In genomic region chr2:231198291-231199173, GRCh38 we compare ENCODE assay signal across 8 cellular contexts. TPM values are rescaled to one million over a fixed set of nuclear protein-coding genes. Genes with fewer than 3 reads are reported as not detected.
DNase-seq lines count a peak whose midpoint lies in the region; ATAC-seq, FAIRE-seq and TF ChIP-seq lines count a peak whose summit lies in the region.

ARMC9 (plus strand) TSS chr2:231198631; CDS start chr2:231206239, 7,608 bp downstream.

- H3K18ac ChIP-seq in neuronal stem cell (ENCODE audit: low read length) = peak within 1 kb of the TSS; percentile 98

- peaks cover 26% of the 10 kb centered on the region for H3K36me3 Mint-ChIP-seq in GM23338 (ENCODE audit: low read depth)

- H2BK15ac ChIP-seq in neuronal stem cell (ENCODE audit: low read length) = no peak within 1 kb of the TSS

- H3K27me3 Mint-ChIP-seq in GM23338 (ENCODE audit: insufficient read depth, low read depth, poor library complexity) = peaks cover 5% of the 10 kb centered on the region

- DNase-seq in GM23338 (ENCODE audit: low spot score) = peak; percentile 90
- peak; percentile 94 for DNase-seq in Karpas-422
- peak; percentile 64 to 87 for DNase-seq in SJSA1 (ENCODE audit: low read depth in 1 of 2, low spot score in 2 of 2)
- DNase-seq in activated naive CD4-positive, alpha-beta T cell (lab: John Stamatoyannopoulos, UW) = peak; percentile 28 to 56 (median 34)
- DNase-seq in frontal cortex (ENCODE audit: low spot score in 2 of 2) = peak; percentile 83 to 87
- peak; percentile 77 for DNase-seq in neuronal stem cell (ENCODE audit: low spot score)

- peaks cover 11% of the 10 kb centered on the region for H3F3A ChIP-seq in GM23338 (replicated peaks; ENCODE audit: low read depth)

- H2AFZ ChIP-seq in GM23338 (peak within 1 kb of the TSS; percentile 94), Karpas-422 (ENCODE audit: low read length) (peak within 1 kb of the TSS; percentile 93), neuronal stem cell (ENCODE audit: low read length) (peak within 1 kb of the TSS; percentile 96)

- no peak within 1 kb of the TSS for H3K14ac ChIP-seq in neuronal stem cell (ENCODE audit: low read length)

- H2BK5ac ChIP-seq in neuronal stem cell (ENCODE audit: low read length) = peak within 1 kb of the TSS; percentile 87

- no peak for FAIRE-seq in frontal cortex (lab: Jason Lieb, UNC)

- no CpG with 5 or more reads among the region's 83 CpGs for WGBS in neuronal stem cell (ENCODE audit: extremely low coverage in 2 of 2, insufficient read length in 2 of 2, insufficient replicate concordance in 1 of 2), 2 donors

- no peak within 1 kb of the TSS for H2AK5ac ChIP-seq in neuronal stem cell (ENCODE audit: low read depth, low read length)

- H3K79me2 ChIP-seq in GM23338 (replicated peaks; ENCODE audit: insufficient read depth) = peaks cover 34% of the 10 kb centered on the region; the same call in 1 of the 2 replicates
- H3K79me2 ChIP-seq in Karpas-422 (ENCODE audit: low read length) = no peaks in the 10 kb centered on the region

- H3K79me1 ChIP-seq in neuronal stem cell (ENCODE audit: low read depth, low read length) = peaks cover 2% of the 10 kb centered on the region

- H4K20me1 ChIP-seq in GM23338 (replicated peaks; ENCODE audit: insufficient read depth) = no peaks in the 10 kb centered on the region
- no peaks in the 10 kb centered on the region for H4K20me1 ChIP-seq in Karpas-422 (ENCODE audit: insufficient read depth, low read depth, low read length)

- H3K4me1 ChIP-seq in ES-I3 (ENCODE audit: insufficient read depth, low read length) (peaks cover 5% of the 10 kb centered on the region), GM23338 (ENCODE audit: insufficient read depth) (peaks cover 13% of the 10 kb centered on the region), Karpas-422 (ENCODE audit: low read length) (peaks cover 13% of the 10 kb centered on the region), SJSA1 (replicated peaks) (peaks cover 32% of the 10 kb centered on the region), neuronal stem cell (ENCODE audit: control insufficient read depth in 2 of 2, insufficient read depth in 1 of 2, low read depth in 1 of 2, low read length in 2 of 2) (peaks cover 2 to 5% of the 10 kb centered on the region in 2 donors), subcutaneous abdominal adipose tissue (ENCODE audit: control insufficient read depth in 5 of 5, insufficient read depth in 5 of 5, low read length in 5 of 5) (peaks cover 1 to 16% (median 15%) of the 10 kb centered on the region in 5 donors)

- H3K27ac Mint-ChIP-seq in GM23338 = peak within 1 kb of the TSS; percentile 96

- peak within 1 kb of the TSS; percentile 81 for H3K23ac ChIP-seq in neuronal stem cell (ENCODE audit: low read depth, low read length, poor library complexity)

- no peak within 1 kb of the TSS for H2BK12ac ChIP-seq in neuronal stem cell (ENCODE audit: low read length)

- H3K4ac ChIP-seq in neuronal stem cell (ENCODE audit: low read length) = no peak within 1 kb of the TSS

- H3K9me3 ChIP-seq in ES-I3 (ENCODE audit: control insufficient read depth, insufficient read depth, low read length) = no peaks in the 10 kb centered on the region
- H3K9me3 ChIP-seq in Karpas-422 (ENCODE audit: low read length) = no peaks in the 10 kb centered on the region
- H3K9me3 ChIP-seq in SJSA1 (replicated peaks) = 0 out of 2 replicates have a peak, but pooled peaks cover 3% of the 10 kb centered on the region
- peaks cover 0 to 2% of the 10 kb centered on the region in 2 donors for H3K9me3 ChIP-seq in neuronal stem cell (replicated peaks in 1 of 2; ENCODE audit: control insufficient read depth in 2 of 2, insufficient read depth in 1 of 2, low read depth in 1 of 2, low read length in 2 of 2)
- no peaks in the 10 kb centered on the region for H3K9me3 ChIP-seq in subcutaneous abdominal adipose tissue (ENCODE audit: control insufficient read depth in 5 of 5, low read length in 5 of 5)

- no peak for TF ChIP-seq CTCF in GM23338 (conservative IDR thresholded peaks at IDR 0.05; ENCODE audit: low read depth in 2 of 2)

- peaks cover 17% of the 10 kb centered on the region for H3K9me3 Mint-ChIP-seq in GM23338

- no peaks in the 10 kb centered on the region for H3K36me3 ChIP-seq in ES-I3 (ENCODE audit: insufficient read depth, low read length)
- no peaks in the 10 kb centered on the region; the same call in 1 of the 2 replicates for H3K36me3 ChIP-seq in GM23338 (ENCODE audit: insufficient read depth)
- no peaks in the 10 kb centered on the region for H3K36me3 ChIP-seq in Karpas-422 (ENCODE audit: insufficient read depth, low read length)
- H3K36me3 ChIP-seq in SJSA1 = peaks cover 3% of the 10 kb centered on the region; the same call in 1 of the 2 replicates
- H3K36me3 ChIP-seq in neuronal stem cell (replicated peaks in 1 of 2; ENCODE audit: control insufficient read depth in 2 of 2, insufficient read depth in 2 of 2, low read length in 2 of 2) = peaks cover 11 to 28% of the 10 kb centered on the region in 2 donors
- no peaks in the 10 kb centered on the region for H3K36me3 ChIP-seq in subcutaneous abdominal adipose tissue (ENCODE audit: control insufficient read depth in 5 of 5, insufficient read depth in 5 of 5, low read length in 5 of 5)

- ATAC-seq in GM23338 = peak; percentile 95

- H3K27ac ChIP-seq in GM23338 (ENCODE audit: low read depth) (peak within 1 kb of the TSS; percentile 63; the same call in 1 of the 2 replicates), Karpas-422 (ENCODE audit: low read length) (no peak within 1 kb of the TSS), SJSA1 (peak within 1 kb of the TSS; percentile 7; the same call in 1 of the 2 replicates), neuronal stem cell (replicated peaks; ENCODE audit: low read length) (no peak within 1 kb of the TSS), subcutaneous abdominal adipose tissue (ENCODE audit: low read depth, low read length) (no peak within 1 kb of the TSS)

- H3K9ac ChIP-seq in ES-I3 (ENCODE audit: low read depth, low read length) = peak within 1 kb of the TSS; percentile 70
- peak within 1 kb of the TSS; percentile 79 for H3K9ac ChIP-seq in Karpas-422 (ENCODE audit: low read length)
- H3K9ac ChIP-seq in neuronal stem cell (ENCODE audit: low read depth, low read length, poor library complexity) = peak within 1 kb of the TSS; percentile 96
- peak within 1 kb of the TSS in 4 of 5 donors; percentile 40 to 86 (median 78) for H3K9ac ChIP-seq in subcutaneous abdominal adipose tissue (ENCODE audit: low read length in 5 of 5)

- H3K27me3 ChIP-seq in GM23338 (ENCODE audit: insufficient read depth) = no peaks in the 10 kb centered on the region
- no peaks in the 10 kb centered on the region for H3K27me3 ChIP-seq in Karpas-422 (ENCODE audit: low read length)
- H3K27me3 ChIP-seq in SJSA1 (replicated peaks) = no peaks in the 10 kb centered on the region
- no peaks in the 10 kb centered on the region for H3K27me3 ChIP-seq in neuronal stem cell (ENCODE audit: control insufficient read depth in 3 of 3, insufficient read depth in 3 of 3, low read depth in 1 of 3, low read length in 3 of 3)
- H3K27me3 ChIP-seq in subcutaneous abdominal adipose tissue (ENCODE audit: control insufficient read depth in 5 of 5, insufficient read depth in 4 of 5, low read length in 5 of 5) = no peaks in the 10 kb centered on the region

- H3K9me2 ChIP-seq in GM23338 (ENCODE audit: insufficient read depth) (no peaks in the 10 kb centered on the region), Karpas-422 (replicated peaks; ENCODE audit: insufficient read depth, low read length) (no peaks in the 10 kb centered on the region)

- H3K4me3 ChIP-seq in GM23338 (peak within 1 kb of the TSS; percentile 95), Karpas-422 (ENCODE audit: low read length) (peak within 1 kb of the TSS; percentile 77), SJSA1 (peak within 1 kb of the TSS; percentile 85), neuronal stem cell (ENCODE audit: low read length in 2 of 2) (peak within 1 kb of the TSS; percentile 95 to 96), subcutaneous abdominal adipose tissue (ENCODE audit: low read depth in 1 of 5, low read length in 5 of 5) (peak within 1 kb of the TSS; percentile 81 to 100 (median 96))

- no peak within 1 kb of the TSS for H4K8ac ChIP-seq in neuronal stem cell (ENCODE audit: low read depth, low read length)

- H3K4me2 ChIP-seq in GM23338 (peak within 1 kb of the TSS; percentile 97), Karpas-422 (ENCODE audit: low read depth, low read length, poor library complexity, severe bottlenecking) (peak within 1 kb of the TSS; percentile 69), neuronal stem cell (ENCODE audit: insufficient read depth, low read length, poor library complexity, severe bottlenecking) (peak within 1 kb of the TSS; percentile 72)

- peak within 1 kb of the TSS; percentile 96 for H3K4me3 Mint-ChIP-seq in GM23338

- no peak within 1 kb of the TSS for H2BK120ac ChIP-seq in neuronal stem cell (ENCODE audit: low read depth, low read length)

- H4K91ac ChIP-seq in neuronal stem cell (ENCODE audit: low read depth, low read length, poor library complexity) = no peak within 1 kb of the TSS

- peaks cover 19% of the 10 kb centered on the region for H3K4me1 Mint-ChIP-seq in GM23338

TF ChIP-seq in GM23338, 12 proteins besides CTCF, POLR2A, EP300 and RAD21:
- TF ChIP-seq ZNF114 (CRISPR knock-in tag; IDR thresholded peaks at IDR 0.05) = no peak
- peak; percentile 98 for TF ChIP-seq POLR2AphosphoS5 (IDR thresholded peaks at IDR 0.05; ENCODE audit: low read depth)
- peak; percentile 42 for TF ChIP-seq ETS1 (IDR thresholded peaks at IDR 0.05)

RNA-seq across cellular contexts. Expression of gene ARMC9, which starts in this region (rescaled TPM):
- total RNA-seq in GM23338 (2014; rRNA removed; shearing (Covaris generic)) = 56.0 and 63.6 TPM in 2 replicates
- polyA plus RNA-seq in GM23338 (2016; fragmentation: Nextera tagmentation; extraction: Ambion mirVana) = 24.4 and 29.2 TPM in 2 replicates
- total RNA-seq in Karpas-422 (2014; rRNA removed; shearing (Covaris generic); ENCODE audit: low replicate concordance) = 7.7 and 11.5 TPM in 2 replicates
- total RNA-seq in SJSA1 (2014; rRNA removed; shearing (Covaris generic)) = 15.2 and 19.1 TPM in 2 replicates
- 15.1 TPM for total RNA-seq in frontal cortex
- polyA plus RNA-seq in neuronal stem cell (2013, experiment 1 of 2) = 24.2 TPM
- 22.8 TPM for polyA plus RNA-seq in neuronal stem cell (2013, experiment 2 of 2)

Comparison
In these comparisons a context has a peak if more than half of its experiments do, and no peak if none do; other contexts are left out.
1. DNase-seq: peak in every context shown above with its lines; median percentile 94 in Karpas-422; 90 in GM23338; 85 in frontal cortex; 77 in neuronal stem cell; 76 in SJSA1; 34 in activated naive CD4-positive, alpha-beta T cell.
2. H3K27ac ChIP-seq: peak in GM23338 (single experiment) and SJSA1 (single experiment); none in Karpas-422 (single experiment), neuronal stem cell (single experiment) and subcutaneous abdominal adipose tissue (single experiment).
3. Peak in every context shown above with its lines, with median percentiles within 50 percentile points of each other: H3K9ac ChIP-seq, H2AFZ ChIP-seq, H3K4me2 ChIP-seq and H3K4me3 ChIP-seq.